ENCODE assay signal across 1 cellular context in genomic region chr7:27126596-27127327, GRCh38.
TF ChIP-seq lines count a peak whose summit lies in the region.

No MANE protein-coding gene starts in this region.

TF ChIP-seq in IMR-90, 13 proteins besides CTCF, POLR2A, EP300 and RAD21:
- TF ChIP-seq ELK1 (IDR thresholded peaks at IDR 0.05; ENCODE audit: borderline replicate concordance, low read depth, low read length) (no peak), MAZ (IDR thresholded peaks at IDR 0.05; ENCODE audit: borderline replicate concordance, low read depth, low read length) (no peak), SMC3 (IDR thresholded peaks at IDR 0.05; ENCODE audit: low read depth, low read length) (no peak), MAFK (IDR thresholded peaks at IDR 0.05; ENCODE audit: low read depth, low read length) (no peak), CEBPB (IDR thresholded peaks at IDR 0.05; ENCODE audit: low read depth, low read length) (no peak), RFX5 (IDR thresholded peaks at IDR 0.05; ENCODE audit: low read depth, low read length) (no peak), FOS (IDR thresholded peaks at IDR 0.05; ENCODE audit: low read depth, low read length) (no peak), USF2 (IDR thresholded peaks at IDR 0.05; ENCODE audit: low read depth, low read length) (no peak), NFE2L2 (IDR thresholded peaks at IDR 0.05; ENCODE audit: low read depth, low read length) (no peak), RCOR1 (IDR thresholded peaks at IDR 0.05; ENCODE audit: insufficient replicate concordance, low read length) (no peak), BHLHE40 (IDR thresholded peaks at IDR 0.05; ENCODE audit: low read depth, low read length) (no peak), MXI1 (IDR thresholded peaks at IDR 0.05; ENCODE audit: borderline replicate concordance, low read depth, low read length) (no peak)
TF ChIP-seq in IMR-90: peak in this region for 0.
